1 cellular context compared by ENCODE assay signal in genomic region chr3:40299130-40299720, GRCh38.
TF ChIP-seq lines count a peak whose summit lies in the region.

No MANE protein-coding gene starts in this region.

TF ChIP-seq in SK-N-SH treated with all-trans-retinoic acid at 6 μM for 48 hours, 23 proteins besides CTCF, POLR2A, EP300 and RAD21 (continued from another document):
- TF ChIP-seq ESRRG (CRISPR knock-in tag; IDR thresholded peaks at IDR 0.05) (no peak), ARNTL (CRISPR knock-in tag; IDR thresholded peaks at IDR 0.05; ENCODE audit: borderline replicate concordance, low read depth) (no peak), ZNF8 (CRISPR knock-in tag; IDR thresholded peaks at IDR 0.05) (no peak)
